1 cellular context compared by ENCODE assay signal in genomic region chr9:133386338-133386737, GRCh38.
TF ChIP-seq lines count a peak whose summit lies in the region.

No MANE protein-coding gene starts in this region.

TF ChIP-seq in HepG2, 621 proteins besides CTCF, POLR2A, EP300 and RAD21 (continued from another document and continues in another):
- TF ChIP-seq ZNF800 (CRISPR knock-in tag; IDR thresholded peaks at IDR 0.05), result peak; percentile 83; the same call in 1 of the 2 replicates
- TF ChIP-seq KLF16 (CRISPR knock-in tag; IDR thresholded peaks at IDR 0.05), result peak in 1 of 2 experiments; percentile 32; a peak in 1 of 4 replicates
- TF ChIP-seq SOX6 (IDR thresholded peaks at IDR 0.05), result no peak
- TF ChIP-seq SOX6 (CRISPR knock-in tag; IDR thresholded peaks at IDR 0.05), result peak; percentile 44
- peak; percentile 61 for TF ChIP-seq MAX (IDR thresholded peaks at IDR 0.05)
- peak; percentile 72; the same call in 1 of the 2 replicates for TF ChIP-seq ZNF580 (CRISPR knock-in tag; IDR thresholded peaks at IDR 0.05; ENCODE audit: borderline replicate concordance, low read depth)
- peak; percentile 41; the same call in 1 of the 2 replicates for TF ChIP-seq TARDBP (CRISPR knock-in tag; IDR thresholded peaks at IDR 0.05)
- peak; percentile 23; the same call in 1 of the 2 replicates for TF ChIP-seq ZBTB10 (CRISPR knock-in tag; IDR thresholded peaks at IDR 0.05; ENCODE audit: borderline replicate concordance)
- peak; percentile 90 for TF ChIP-seq ZBTB38 (CRISPR knock-in tag; IDR thresholded peaks at IDR 0.05)
- TF ChIP-seq GABPA (IDR thresholded peaks at IDR 0.05; ENCODE audit: low read depth, low read length), result no peak
- peak; percentile 71 for TF ChIP-seq GABPA (CRISPR knock-in tag; IDR thresholded peaks at IDR 0.05; ENCODE audit: low read depth)
- TF ChIP-seq KDM3A (CRISPR knock-in tag; IDR thresholded peaks at IDR 0.05; ENCODE audit: low read depth), result peak; percentile 43; the same call in 1 of the 2 replicates
- TF ChIP-seq SOX13 (IDR thresholded peaks at IDR 0.05), result no peak
- peak in 1 of 2 experiments; percentile 52; a peak in 1 of 4 replicates for TF ChIP-seq SOX13 (CRISPR knock-in tag; conservative IDR thresholded peaks at IDR 0.05 in 1 of 2, IDR thresholded peaks at IDR 0.05 in 1 of 2)
- TF ChIP-seq ZNF143 (CRISPR knock-in tag; IDR thresholded peaks at IDR 0.05), result peak; percentile 30; the same call in 1 of the 2 replicates
- no peak for TF ChIP-seq KLF12 (CRISPR knock-in tag; IDR thresholded peaks at IDR 0.05; ENCODE audit: borderline replicate concordance)
- TF ChIP-seq ETV5 (CRISPR knock-in tag; IDR thresholded peaks at IDR 0.05; ENCODE audit: borderline replicate concordance), result peak; percentile 79
- TF ChIP-seq NFATC3 (CRISPR knock-in tag; IDR thresholded peaks at IDR 0.05), result no peak
- peak; percentile 73; the same call in 1 of the 2 replicates for TF ChIP-seq ERF (CRISPR knock-in tag; IDR thresholded peaks at IDR 0.05)
- TF ChIP-seq ZNF839 (CRISPR knock-in tag; IDR thresholded peaks at IDR 0.05; ENCODE audit: borderline replicate concordance), result 0 out of 2 replicates have a peak, but pooled peaks have one; percentile 30
- 0 out of 2 replicates have a peak, but pooled peaks have one; percentile 31 for TF ChIP-seq ZFP1 (CRISPR knock-in tag; IDR thresholded peaks at IDR 0.05)
- TF ChIP-seq MIER2 (CRISPR knock-in tag; IDR thresholded peaks at IDR 0.05), result 0 out of 2 replicates have a peak, but pooled peaks have one; percentile 27
- TF ChIP-seq FOXA3 (CRISPR knock-in tag; IDR thresholded peaks at IDR 0.05), result peak; percentile 61
- peak; percentile 23; the same call in 1 of the 2 replicates for TF ChIP-seq RARA (CRISPR knock-in tag; IDR thresholded peaks at IDR 0.05)
- peak; percentile 93 for TF ChIP-seq ZFX (CRISPR knock-in tag; IDR thresholded peaks at IDR 0.05; ENCODE audit: low read depth)
- no peak for TF ChIP-seq NR2F1 (CRISPR knock-in tag; IDR thresholded peaks at IDR 0.05)
- peak; percentile 50; the same call in 1 of the 2 replicates for TF ChIP-seq FOXK1 (CRISPR knock-in tag; IDR thresholded peaks at IDR 0.05; ENCODE audit: borderline replicate concordance, low read depth)
- TF ChIP-seq IKZF5 (CRISPR knock-in tag; IDR thresholded peaks at IDR 0.05), result 0 out of 2 replicates have a peak, but pooled peaks have one; percentile 21
- TF ChIP-seq DMAP1 (CRISPR knock-in tag; IDR thresholded peaks at IDR 0.05), result no peak
- 0 out of 2 replicates have a peak, but pooled peaks have one; percentile 47 for TF ChIP-seq MTERF4 (CRISPR knock-in tag; IDR thresholded peaks at IDR 0.05)
- TF ChIP-seq SALL2 (CRISPR knock-in tag; IDR thresholded peaks at IDR 0.05), result 0 out of 2 replicates have a peak, but pooled peaks have one; percentile 40
- 0 out of 2 replicates have a peak, but pooled peaks have one; percentile 21 for TF ChIP-seq SP4 (CRISPR knock-in tag; IDR thresholded peaks at IDR 0.05)
- 0 out of 2 replicates have a peak, but pooled peaks have one; percentile 39 for TF ChIP-seq ADNP (CRISPR knock-in tag; IDR thresholded peaks at IDR 0.05)
- peak; percentile 34; the same call in 1 of the 2 replicates for TF ChIP-seq ZNF609 (CRISPR knock-in tag; IDR thresholded peaks at IDR 0.05; ENCODE audit: borderline replicate concordance)
- 0 out of 2 replicates have a peak, but pooled peaks have one; percentile 53 for TF ChIP-seq SRY (CRISPR knock-in tag; IDR thresholded peaks at IDR 0.05)
- 0 out of 2 replicates have a peak, but pooled peaks have one; percentile 32 for TF ChIP-seq SPEN (CRISPR knock-in tag; IDR thresholded peaks at IDR 0.05; ENCODE audit: low read depth)
- TF ChIP-seq ZNF17 (CRISPR knock-in tag; IDR thresholded peaks at IDR 0.05), result no peak
- TF ChIP-seq SP2 (CRISPR knock-in tag; IDR thresholded peaks at IDR 0.05), result 0 out of 2 replicates have a peak, but pooled peaks have one; percentile 14
- peak; percentile 64 for TF ChIP-seq PAXIP1 (CRISPR knock-in tag; conservative IDR thresholded peaks at IDR 0.05)
- TF ChIP-seq ZNF207 (IDR thresholded peaks at IDR 0.05; ENCODE audit: borderline replicate concordance), result no peak
- TF ChIP-seq LCORL (IDR thresholded peaks at IDR 0.05), result no peak
- TF ChIP-seq LCORL (CRISPR knock-in tag; IDR thresholded peaks at IDR 0.05), result peak; percentile 64; the same call in 1 of the 2 replicates
- 0 out of 2 replicates have a peak, but pooled peaks have one; percentile 32 for TF ChIP-seq ZNF704 (CRISPR knock-in tag; IDR thresholded peaks at IDR 0.05; ENCODE audit: borderline replicate concordance)
